In genomic region chr1:205907794-205908193, GRCh38 we compare ENCODE assay signal across 10 cellular contexts. TPM values are rescaled to one million over a fixed set of nuclear protein-coding genes. Genes with fewer than 3 reads are reported as not detected.
DNase-seq lines count a peak whose midpoint lies in the region; ATAC-seq and TF ChIP-seq lines count a peak whose summit lies in the region.
"Had no signal": no experiment of that assay in that cellular context is flagged by ENCODE, and none has a peak within 500 bp of the region (broad histone marks: within the 10 kb centered on the region; RNA-seq: fewer than 3 reads in every experiment).

No MANE protein-coding gene starts in this region.

- H3K4me3 ChIP-seq in testis: no peak overlapping the region
- H3K4me3 ChIP-seq: BLaER1 treated with 17β-estradiol and CSF1 and Interleukin-3, amounts not matched to agents 10 nM and 100 nM had no signal

- WGBS in testis, 2 donors: 56 to 60% methylated on average over 2 of the region's 2 CpGs

- peak; percentile 46 for ATAC-seq in foreskin keratinocyte
- no peak for ATAC-seq in GM21390 (IDR thresholded peaks at IDR 0.05; ENCODE audit: unreplicated experiment)
- ATAC-seq in GM18861 (IDR thresholded peaks at IDR 0.05; ENCODE audit: unreplicated experiment): no peak

- TF ChIP-seq CTCF in foreskin keratinocyte (conservative IDR thresholded peaks at IDR 0.05) (peak; percentile 69), testis (IDR thresholded peaks at IDR 0.05) (peak in 2 of 3 experiments; percentile 18 to 31)

- in situ Hi-C loops in SK-MEL-5 (cut with HindIII; ENCODE audit: low pct_unique_long_range_greater_than_20kb, low sequenced_read_pairs): no loop called here

- H3K27ac ChIP-seq in foreskin keratinocyte: peak overlapping the region; percentile 28
- no peak overlapping the region for H3K27ac ChIP-seq in testis
- H3K27ac ChIP-seq: BLaER1 treated with 17β-estradiol and CSF1 and Interleukin-3, amounts not matched to agents 10 nM and 100 nM had no signal

- no peaks in the 10 kb centered on the region for H3K36me3 ChIP-seq in testis (ENCODE audit: low read depth, missing control alignments)
- H3K36me3 ChIP-seq: BLaER1 treated with 17β-estradiol and CSF1 and Interleukin-3, amounts not matched to agents 10 nM and 100 nM had no signal

- H3K9me3 ChIP-seq in testis: no peaks in the 10 kb centered on the region

- peak; percentile 16 for DNase-seq in NCI-H1694 treated with DMSO at 0.1 percent for 48 hours (lab: John Stamatoyannopoulos, UW)
- no peak for DNase-seq in NCI-H1694 (lab: John Stamatoyannopoulos, UW)
- DNase-seq in SK-MEL-5 (ENCODE audit: low read depth, low spot score): peak; percentile 62
- DNase-seq in foreskin keratinocyte: peak in 1 of 2 donors; percentile 33
- DNase-seq in testis: no peak
- DNase-seq in GDM1 (lab: John Stamatoyannopoulos, UW): no peak

- intact Hi-C loops in testis (cut with DNase I; ENCODE audit: low total_unique reads): no loop called here

- peaks cover 7% of the 10 kb centered on the region for H3K27me3 ChIP-seq in foreskin keratinocyte
- no peaks in the 10 kb centered on the region for H3K27me3 ChIP-seq in testis
- H3K27me3 ChIP-seq: BLaER1 treated with 17β-estradiol and CSF1 and Interleukin-3, amounts not matched to agents 10 nM and 100 nM had no signal

- H3K4me1 ChIP-seq in foreskin keratinocyte (peaks cover 4% of the 10 kb centered on the region), testis (no peaks in the 10 kb centered on the region)

- no peak for TF ChIP-seq POLR2A in testis (IDR thresholded peaks at IDR 0.05)

RNA-seq across cellular contexts. Expression of gene SLC26A9, which starts 35.5 kb away (rescaled TPM):
- not detected in 2 replicates for total RNA-seq in SK-MEL-5 (2014; rRNA removed; shearing (Covaris generic))
- polyA plus RNA-seq in SK-MEL-5 (2015; cell fraction: cytosol; rRNA removed): not detected in 2 replicates
- not detected in 2 replicates for polyA plus RNA-seq in SK-MEL-5 (2015; cell fraction: nucleus; rRNA removed)
- total RNA-seq in foreskin keratinocyte: not detected in 2 replicates
- polyA plus RNA-seq in foreskin keratinocyte: not detected in 2 replicates
- total RNA-seq in testis: under 1 TPM; 0.24 to 0.43 TPM
- 0.26 TPM for polyA plus RNA-seq in testis (ENCODE audit: insufficient read depth, low read depth, low replicate concordance)

RNA-seq across cellular contexts. Expression of gene PM20D1, which starts 57.9 kb away (rescaled TPM):
- total RNA-seq in SK-MEL-5 (2014; rRNA removed; shearing (Covaris generic)): not detected in 2 replicates
- polyA plus RNA-seq in SK-MEL-5 (2015; cell fraction: cytosol; rRNA removed): not detected in 2 replicates
- polyA plus RNA-seq in SK-MEL-5 (2015; cell fraction: nucleus; rRNA removed): not detected in 2 replicates
- total RNA-seq in foreskin keratinocyte: not detected in 2 replicates
- not detected in 2 replicates for polyA plus RNA-seq in foreskin keratinocyte
- total RNA-seq in testis: under 1 TPM; 0.71 to 0.81 TPM
- polyA plus RNA-seq in testis (ENCODE audit: insufficient read depth, low read depth, low replicate concordance): 1.7 TPM
- total RNA-seq: glomerular endothelial cell had no signal

Comparison
In these comparisons a context has a peak if more than half of its experiments do, and no peak if none do; other contexts are left out.
1. DNase-seq: peak in NCI-H1694 treated with DMSO at 0.1 percent for 48 hours (single experiment) and SK-MEL-5 (single experiment); none in NCI-H1694 (single experiment), testis (single experiment) and GDM1 (single experiment).